In genomic region chr1:22976461-22977243, GRCh38 we compare ENCODE assay signal across 8 cellular contexts. TPM values are rescaled to one million over a fixed set of nuclear protein-coding genes. Genes with fewer than 3 reads are reported as not detected.
A peak's percentile ranks its signal among the peaks of the same experiment; 100 is the strongest.
DNase-seq lines count a peak whose midpoint lies in the region; ATAC-seq and TF ChIP-seq lines count a peak whose summit lies in the region.

No MANE protein-coding gene starts in this region.

- H2AFZ ChIP-seq in IMR-90 (replicated peaks; ENCODE audit: low read length, poor library complexity) (peak overlapping the region; percentile 44), neural cell (ENCODE audit: low read depth, low read length) (no peak overlapping the region)

- H3K36me3 ChIP-seq in IMR-90 (ENCODE audit: control insufficient read depth, insufficient read depth, low read length) (no peaks in the 10 kb centered on the region), neural cell (ENCODE audit: insufficient read depth, low read length) (no peaks in the 10 kb centered on the region)

- H3K27me3 ChIP-seq in IMR-90 (ENCODE audit: control insufficient read depth, insufficient read depth, low read length) = peaks cover 28% of the 10 kb centered on the region
- no peaks in the 10 kb centered on the region for H3K27me3 ChIP-seq in neural cell (ENCODE audit: insufficient read depth, low read depth, low read length)

- TF ChIP-seq POLR2A in IMR-90 (IDR thresholded peaks at IDR 0.05; ENCODE audit: low read depth, low read length) = 0 out of 2 replicates have a peak, but pooled peaks have one; percentile 33

- in situ Hi-C loops in IMR-90 (cut with MboI; ENCODE audit: low sequenced_read_pairs) = loop anchor here (5.0 to 25.0 kb wide), 4 partner anchors 211 to 661 kb away; partner anchors contain the start of gene E2F2

- no peak overlapping the region; the same call in 1 of the 2 replicates for H3K4ac ChIP-seq in IMR-90 (ENCODE audit: low read depth, low read length)

- no peaks in the 10 kb centered on the region for H3F3A ChIP-seq in neural cell (ENCODE audit: insufficient read depth, low read length, poor library complexity, severe bottlenecking)

- intact Hi-C loops in IMR-90 (cut with micrococcal nuclease) = loop anchor here (1.0 to 10.0 kb wide), 7 partner anchors 96 to 658 kb away; no protein-coding TSS in a partner anchor

- no peaks in the 10 kb centered on the region for H3K79me1 ChIP-seq in IMR-90 (ENCODE audit: low read depth in 1 of 2, low read length in 2 of 2)

- H3K14ac ChIP-seq in IMR-90 (replicated peaks; ENCODE audit: low read depth, low read length) = no peak overlapping the region

- peak overlapping the region; percentile 15 for H2BK120ac ChIP-seq in IMR-90 (ENCODE audit: low read depth, low read length)

- peak; percentile 87 for TF ChIP-seq CTCF in GM10248 (IDR thresholded peaks at IDR 0.05; ENCODE audit: control extremely low read depth, extremely low read depth, low read depth, missing control alignments)
- TF ChIP-seq CTCF in IMR-90 (conservative IDR thresholded peaks at IDR 0.05; ENCODE audit: low read depth, low read length) = peak; percentile 88
- TF ChIP-seq CTCF in neural cell (IDR thresholded peaks at IDR 0.05; ENCODE audit: poor library complexity, severe bottlenecking) = peak; percentile 85

- H3K9ac ChIP-seq in IMR-90 (ENCODE audit: low read depth, low read length) = no peak overlapping the region
- H3K9ac ChIP-seq in neural cell (ENCODE audit: low read length) = no peak overlapping the region

- no CpG with 5 or more reads among the region's 9 CpGs for WGBS in IMR-90 (ENCODE audit: extremely low coverage in 2 of 2, insufficient read length in 1 of 2), 2 experiments

- H2AK5ac ChIP-seq in IMR-90 (ENCODE audit: low read depth, low read length) = no peak overlapping the region

- ATAC-seq in IMR-90 (ENCODE audit: low read depth) (peak; percentile 98), GM18870 (IDR thresholded peaks at IDR 0.05; ENCODE audit: unreplicated experiment) (no peak)

- no peak overlapping the region for H3K18ac ChIP-seq in IMR-90 (ENCODE audit: low read depth, low read length)

- DNase-seq in GM10248 (ENCODE audit: extremely low spot score) = peak; percentile 72
- peak; percentile 85 for DNase-seq in IMR-90
- peak; percentile 17 for DNase-seq in NOMO-1 treated with dmso at 0.1 percent for 144 hours (lab: John Stamatoyannopoulos, UW; ENCODE audit: unreplicated experiment)
- DNase-seq in activated T-cell treated with anti-CD3 and anti-CD28 coated beads for 4 hours = peak; percentile 21
- peak; percentile 93 for DNase-seq in fibroblast of peridontal ligament (ENCODE audit: extremely low read depth)
- DNase-seq in stromal cell of bone marrow (ENCODE audit: low read depth) = peak; percentile 77

- H2BK20ac ChIP-seq in IMR-90 (ENCODE audit: low read depth, low read length) = peak overlapping the region; percentile 3; the same call in 1 of the 2 replicates

- peak overlapping the region; percentile 29 for H2AK9ac ChIP-seq in IMR-90 (replicated peaks; ENCODE audit: low read depth, low read length, poor library complexity)

- TF ChIP-seq RAD21 in IMR-90 (IDR thresholded peaks at IDR 0.05; ENCODE audit: low read length) = peak; percentile 92
- TF ChIP-seq RAD21 in neural cell (conservative IDR thresholded peaks at IDR 0.05) = peak; percentile 88

- H3K9me1 ChIP-seq in IMR-90 (ENCODE audit: insufficient read depth, low read length) = peaks cover 6% of the 10 kb centered on the region; the same call in 1 of the 2 replicates

- H4K20me1 ChIP-seq in IMR-90 (ENCODE audit: insufficient read depth, low read length) (no peaks in the 10 kb centered on the region), neural cell (ENCODE audit: insufficient read depth) (no peaks in the 10 kb centered on the region)

- no peak overlapping the region for H4K91ac ChIP-seq in IMR-90 (ENCODE audit: insufficient read depth, low read depth, low read length)

- no peak overlapping the region for H3K23ac ChIP-seq in IMR-90 (ENCODE audit: low read depth, low read length)

- H4K8ac ChIP-seq in IMR-90 (ENCODE audit: low read depth in 2 of 2, low read length in 2 of 2) = peak overlapping the region in 1 of 2 experiments; percentile 75; a peak in 1 of 4 replicates

- H2BK5ac ChIP-seq in IMR-90 (ENCODE audit: low read depth, low read length, poor library complexity, severe bottlenecking) = no peak overlapping the region

- CTCF ChIA-PET in GM10248 (lab: Yijun Ruan, JAX) (interaction anchor here (0.5 to 10.3 kb wide), 4 partner anchors 11 to 253 kb away, joined by 3 to 95 read pairs (median 3); no protein-coding TSS in a partner anchor), IMR-90 (lab: Yijun Ruan, JAX) (interaction anchor here (0.5 to 1.5 kb wide), 6 partner anchors 102 to 1545 kb away, joined by 3 to 7 read pairs (median 3); no protein-coding TSS in a partner anchor)

- no peaks in the 10 kb centered on the region for H3K9me3 ChIP-seq in IMR-90 (ENCODE audit: control insufficient read depth, insufficient read depth, low read length)
- no peaks in the 10 kb centered on the region for H3K9me3 ChIP-seq in neural cell (ENCODE audit: low read length)

- dilution Hi-C loops in IMR-90 (cut with HindIII; ENCODE audit: low sequenced_read_pairs, unreplicated experiment) = no loop called here

- no peak overlapping the region for H3K27ac ChIP-seq in IMR-90 (ENCODE audit: insufficient read depth, low read length)
- no peak overlapping the region for H3K27ac ChIP-seq in neural cell (ENCODE audit: low read length)

- no peak for TF ChIP-seq EP300 in neural cell (conservative IDR thresholded peaks at IDR 0.05; ENCODE audit: poor library complexity, severe bottlenecking)

- H3K56ac ChIP-seq in IMR-90 (ENCODE audit: extremely low read depth, insufficient read depth, low read length) = no peak overlapping the region

- POLR2A ChIA-PET in GM10248 (lab: Yijun Ruan, JAX) (interaction anchor here (0.5 kb wide), 1 partner anchor 16 kb away, joined by 3 read pairs; no protein-coding TSS in a partner anchor), IMR-90 (lab: Charles Lee; ENCODE audit: unreplicated experiment) (no interaction called here)

- H2BK15ac ChIP-seq in IMR-90 (ENCODE audit: low read depth, low read length) = peak overlapping the region; percentile 19; the same call in 1 of the 3 replicates

- no peak overlapping the region for H3K4me2 ChIP-seq in IMR-90 (ENCODE audit: low read depth, low read length)
- no peak overlapping the region for H3K4me2 ChIP-seq in neural cell (ENCODE audit: low read length)

- no TSS peak for BruUV-seq in IMR-90 (replicated peaks; lab: Mats Ljungman, UMichigan)

- H3K9me2 ChIP-seq in neural cell (ENCODE audit: insufficient read depth, low read length) = no peaks in the 10 kb centered on the region

- H3K4me3 ChIP-seq in IMR-90 (ENCODE audit: insufficient read depth, low read depth, low read length) (no peak overlapping the region), neural cell (ENCODE audit: low read length) (no peak overlapping the region)

- H4K5ac ChIP-seq in IMR-90 (ENCODE audit: low read depth, low read length) = no peak overlapping the region

- no peaks in the 10 kb centered on the region; the same call in 1 of the 2 replicates for H3K4me1 ChIP-seq in IMR-90 (ENCODE audit: control insufficient read depth, insufficient read depth, low read length)

- no peaks in the 10 kb centered on the region for H3K79me2 ChIP-seq in neural cell (replicated peaks; ENCODE audit: insufficient read depth, low read length)

TF ChIP-seq in IMR-90, 13 proteins besides CTCF, POLR2A, EP300 and RAD21 (continues in another document):
- peak; percentile 34; the same call in 1 of the 2 replicates for TF ChIP-seq MAZ (IDR thresholded peaks at IDR 0.05; ENCODE audit: borderline replicate concordance, low read depth, low read length)
- no peak for TF ChIP-seq RFX5 (IDR thresholded peaks at IDR 0.05; ENCODE audit: low read depth, low read length)
- TF ChIP-seq MAFK (IDR thresholded peaks at IDR 0.05; ENCODE audit: low read depth, low read length) = no peak
- no peak for TF ChIP-seq RCOR1 (IDR thresholded peaks at IDR 0.05; ENCODE audit: insufficient replicate concordance, low read length)
- no peak for TF ChIP-seq CEBPB (IDR thresholded peaks at IDR 0.05; ENCODE audit: low read depth, low read length)
- no peak for TF ChIP-seq BHLHE40 (IDR thresholded peaks at IDR 0.05; ENCODE audit: low read depth, low read length)
- peak; percentile 82 for TF ChIP-seq SMC3 (IDR thresholded peaks at IDR 0.05; ENCODE audit: low read depth, low read length)
- no peak for TF ChIP-seq NFE2L2 (IDR thresholded peaks at IDR 0.05; ENCODE audit: low read depth, low read length)
- peak; percentile 76; the same call in 1 of the 2 replicates for TF ChIP-seq CHD1 (IDR thresholded peaks at IDR 0.05; ENCODE audit: low read depth, low read length)

TF ChIP-seq in neural cell, 6 proteins besides CTCF, POLR2A, EP300 and RAD21:
- TF ChIP-seq POLR2AphosphoS5 (IDR thresholded peaks at IDR 0.05) (no peak), SMC3 (conservative IDR thresholded peaks at IDR 0.05; ENCODE audit: poor library complexity) (peak; percentile 84)
TF ChIP-seq in neural cell: peak in this region for 1.

RNA-seq across cellular contexts. Expression of gene LACTBL1, which starts 4.0 kb away (rescaled TPM):
- total RNA-seq in IMR-90 (2012; rRNA removed) = not detected in 2 replicates
- polyA plus RNA-seq in IMR-90 (2012; rRNA removed) = not detected in 2 replicates
- not detected in 2 replicates for polyA plus RNA-seq in IMR-90 (2012; cell fraction: cytosol; rRNA removed)
- polyA plus RNA-seq in IMR-90 (2012; cell fraction: nucleus; rRNA removed; ENCODE audit: low replicate concordance) = not detected in 2 replicates
- polyA plus RNA-seq in neural cell = not detected in 2 replicates
- not detected in 2 replicates for polyA minus RNA-seq in neural cell

RNA-seq across cellular contexts. Expression of gene TEX46, which starts 39.0 kb away (rescaled TPM):
- not detected in 2 replicates for total RNA-seq in IMR-90 (2012; rRNA removed)
- polyA plus RNA-seq in IMR-90 (2012; rRNA removed) (not detected in 2 replicates), neural cell (not detected in 2 replicates)
- not detected in 2 replicates for polyA plus RNA-seq in IMR-90 (2012; cell fraction: cytosol; rRNA removed)
- polyA plus RNA-seq in IMR-90 (2012; cell fraction: nucleus; rRNA removed; ENCODE audit: low replicate concordance) = not detected in 2 replicates
- polyA minus RNA-seq in neural cell = not detected in 2 replicates

RNA-seq across cellular contexts. Expression of gene KDM1A, which starts 42.6 kb away (rescaled TPM):
- 104 and 148 TPM in 2 replicates for total RNA-seq in IMR-90 (2012; rRNA removed)
- polyA plus RNA-seq in IMR-90 (2012; rRNA removed) = 54.9 and 58.7 TPM in 2 replicates
- 41.1 and 81.9 TPM in 2 replicates for polyA plus RNA-seq in IMR-90 (2012; cell fraction: cytosol; rRNA removed)
- polyA plus RNA-seq in IMR-90 (2012; cell fraction: nucleus; rRNA removed; ENCODE audit: low replicate concordance) = 37.7 and 93.7 TPM in 2 replicates
- 276 and 304 TPM in 2 replicates for polyA plus RNA-seq in neural cell
- 360 and 373 TPM in 2 replicates for polyA minus RNA-seq in neural cell

Comparison
In these comparisons a context has a peak if more than half of its experiments do, and no peak if none do; other contexts are left out.
1. DNase-seq: peak in every context shown above with its lines; median percentile 93 in fibroblast of peridontal ligament; 85 in IMR-90; 77 in stromal cell of bone marrow; 72 in GM10248; 21 in activated T-cell treated with anti-CD3 and anti-CD28 coated beads for 4 hours; 17 in NOMO-1 treated with dmso at 0.1 percent for 144 hours.